8 cellular contexts compared by ENCODE assay signal in the genomic region with DNA sequence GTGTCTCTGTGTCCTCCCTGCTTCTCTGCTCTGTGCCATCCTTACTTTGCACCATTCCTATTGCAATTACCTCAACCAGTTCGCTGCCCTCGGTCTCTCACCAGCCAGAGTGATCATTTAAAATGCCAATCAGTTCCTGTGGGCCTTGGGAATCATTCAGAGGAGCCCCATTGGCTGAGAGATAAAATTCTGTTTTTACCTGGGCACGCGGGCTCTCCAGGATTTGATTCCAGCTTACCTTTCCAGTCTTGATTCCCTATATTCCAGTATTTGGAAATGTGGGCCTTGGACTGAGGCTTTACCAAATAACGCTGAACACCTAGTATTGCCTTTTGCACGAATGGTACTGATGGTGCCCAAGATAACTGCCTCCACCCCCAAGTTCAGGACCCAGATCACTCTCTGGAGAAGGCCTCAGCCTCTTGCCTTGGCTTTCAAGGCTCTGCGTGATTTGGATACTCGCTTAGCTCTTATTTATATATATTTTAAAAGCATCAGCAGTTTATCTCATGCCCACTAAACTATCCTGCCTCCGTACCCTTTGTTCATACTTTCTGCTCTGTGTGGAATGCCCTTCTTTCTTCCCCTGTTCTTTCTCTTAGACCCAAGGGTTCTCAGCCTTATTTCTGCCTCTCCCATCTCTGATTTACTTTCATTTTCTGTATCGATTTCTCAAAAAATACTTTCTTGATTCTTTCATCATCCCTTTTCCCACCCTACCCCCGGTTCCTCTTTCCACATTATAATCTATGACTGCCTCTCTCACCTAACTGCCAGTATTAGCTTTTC. TPM values are rescaled to one million over a fixed set of nuclear protein-coding genes. Genes with fewer than 3 reads are reported as not detected.
DNase-seq lines count a peak whose midpoint lies in the region; TF ChIP-seq lines count a peak whose summit lies in the region.

No MANE protein-coding gene starts in this region.

- BruUV-seq in Caco-2 (replicated peaks; lab: Mats Ljungman, UMichigan): no TSS peak

- peaks cover 33% of the 10 kb centered on the region for H3K36me3 Mint-ChIP-seq in Caco-2 (ENCODE audit: insufficient read depth, unreplicated experiment)
- peaks cover 40% of the 10 kb centered on the region for H3K36me3 Mint-ChIP-seq in activated naive CD4-positive, alpha-beta T cell treated with anti-CD3 and anti-CD28 coated beads, Interleukin-2, amount 10 ng/mL, durations not matched to agents 7 days and 5 days

- H3K4me3 Mint-ChIP-seq in Caco-2 (ENCODE audit: unreplicated experiment): peak overlapping the region; percentile 91
- peak overlapping the region; percentile 94 for H3K4me3 Mint-ChIP-seq in activated naive CD4-positive, alpha-beta T cell treated with anti-CD3 and anti-CD28 coated beads, Interleukin-2, amount 10 ng/mL, durations not matched to agents 7 days and 5 days

- H3K27me3 ChIP-seq in Caco-2 (replicated peaks; ENCODE audit: control insufficient read depth, insufficient read depth, low read length): no peaks in the 10 kb centered on the region
- H3K27me3 ChIP-seq in Karpas-422 (ENCODE audit: low read length): no peaks in the 10 kb centered on the region
- H3K27me3 ChIP-seq in smooth muscle cell (ENCODE audit: low read depth): no peaks in the 10 kb centered on the region

- H3K9me2 ChIP-seq in Karpas-422 (replicated peaks; ENCODE audit: insufficient read depth, low read length): no peaks in the 10 kb centered on the region

- peaks cover 30% of the 10 kb centered on the region for H3K79me2 ChIP-seq in Karpas-422 (ENCODE audit: low read length)
- H3K79me2 ChIP-seq in smooth muscle cell (ENCODE audit: low read depth): peaks cover 27% of the 10 kb centered on the region

- H3K4me1 ChIP-seq in Caco-2: no peaks in the 10 kb centered on the region
- H3K4me1 ChIP-seq in Karpas-422 (ENCODE audit: low read length): peaks cover 17% of the 10 kb centered on the region
- H3K4me1 ChIP-seq in smooth muscle cell (ENCODE audit: low read depth): peaks cover 9% of the 10 kb centered on the region

- H3F3A ChIP-seq in smooth muscle cell (ENCODE audit: low read depth): no peaks in the 10 kb centered on the region

- H3K27ac ChIP-seq in Karpas-422 (ENCODE audit: low read length) (peak overlapping the region; percentile 35; the same call in 1 of the 2 replicates), smooth muscle cell (ENCODE audit: low read depth) (peak overlapping the region; percentile 95)

- peaks cover 10% of the 10 kb centered on the region; the same call in 1 of the 2 replicates for H4K20me1 ChIP-seq in Karpas-422 (ENCODE audit: insufficient read depth, low read depth, low read length)
- peaks cover 15% of the 10 kb centered on the region for H4K20me1 ChIP-seq in smooth muscle cell (ENCODE audit: low read depth)

- H3K4me1 Mint-ChIP-seq in Caco-2 (ENCODE audit: low read depth, unreplicated experiment): peaks cover 14% of the 10 kb centered on the region
- H3K4me1 Mint-ChIP-seq in activated naive CD4-positive, alpha-beta T cell treated with anti-CD3 and anti-CD28 coated beads, Interleukin-2, amount 10 ng/mL, durations not matched to agents 7 days and 5 days: peaks cover 41% of the 10 kb centered on the region

- H3K9me3 Mint-ChIP-seq in Caco-2 (ENCODE audit: unreplicated experiment): no peaks in the 10 kb centered on the region
- no peaks in the 10 kb centered on the region for H3K9me3 Mint-ChIP-seq in activated naive CD4-positive, alpha-beta T cell treated with anti-CD3 and anti-CD28 coated beads, Interleukin-2, amount 10 ng/mL, durations not matched to agents 7 days and 5 days

- no peaks in the 10 kb centered on the region for H3K9me3 ChIP-seq in Caco-2
- no peaks in the 10 kb centered on the region for H3K9me3 ChIP-seq in Karpas-422 (ENCODE audit: low read length)
- no peaks in the 10 kb centered on the region for H3K9me3 ChIP-seq in smooth muscle cell (replicated peaks; ENCODE audit: low read depth)

- intact Hi-C loops in Caco-2 (cut with micrococcal nuclease; ENCODE audit: unreplicated experiment): loop anchor here (1.0 kb wide), 2 partner anchors 24 to 34 kb away; partner anchors contain the start of genes CHRNA5 and HYKK

- H3K27me3 Mint-ChIP-seq in Caco-2 (ENCODE audit: insufficient read depth, unreplicated experiment): no peaks in the 10 kb centered on the region
- H3K27me3 Mint-ChIP-seq in activated naive CD4-positive, alpha-beta T cell treated with anti-CD3 and anti-CD28 coated beads, Interleukin-2, amount 10 ng/mL, durations not matched to agents 7 days and 5 days: peaks cover 8% of the 10 kb centered on the region

- H3K4me3 ChIP-seq in Caco-2 (ENCODE audit: low read depth, low read length): peak overlapping the region; percentile 75
- H3K4me3 ChIP-seq in Karpas-422 (ENCODE audit: low read length): peak overlapping the region; percentile 86
- H3K4me3 ChIP-seq in smooth muscle cell: peak overlapping the region; percentile 90

- CTCF ChIA-PET in Caco-2 (lab: Charles Lee): interaction anchor here (0.6 to 1.4 kb wide), 2 partner anchors 24 to 33 kb away, joined by 3 to 4 read pairs; partner anchors contain the start of genes CHRNA5 and HYKK
- CTCF ChIA-PET in activated naive CD4-positive, alpha-beta T cell treated with anti-CD3 and anti-CD28 coated beads, Interleukin-2, amount 10 ng/mL, durations not matched to agents 7 days and 5 days (lab: Charles Lee): interaction anchor here (0.7 kb wide), 1 partner anchor 9 kb away, joined by 3 read pairs; no protein-coding TSS in a partner anchor

- H3K27ac Mint-ChIP-seq in Caco-2 (ENCODE audit: unreplicated experiment): peak overlapping the region; percentile 96
- peak overlapping the region; percentile 97 for H3K27ac Mint-ChIP-seq in activated naive CD4-positive, alpha-beta T cell treated with anti-CD3 and anti-CD28 coated beads, Interleukin-2, amount 10 ng/mL, durations not matched to agents 7 days and 5 days

- H3K4me2 ChIP-seq in Karpas-422 (ENCODE audit: low read depth, low read length, poor library complexity, severe bottlenecking) (peak overlapping the region; percentile 85), smooth muscle cell (peak overlapping the region; percentile 97)

- DNase-seq in Caco-2 (no peak), Karpas-422 (peak; percentile 52), hepatic stellate cell (ENCODE audit: low spot score) (peak; percentile 9), smooth muscle cell (lab: John Stamatoyannopoulos, UW; ENCODE audit: unreplicated experiment) (no peak), NCI-H2107 (lab: John Stamatoyannopoulos, UW) (no peak), ecto neural progenitor cell (ENCODE audit: low spot score) (no peak)
- DNase-seq in activated naive CD4-positive, alpha-beta T cell treated with anti-CD3 and anti-CD28 coated beads, Interleukin-2, amount 10 ng/mL, durations not matched to agents 7 days and 5 days: peak; percentile 33
- no peak for DNase-seq in stimulated activated naive CD4-positive, alpha-beta T cell (lab: John Stamatoyannopoulos, UW)

- 14% methylated on average over 11 of the region's 11 CpGs for WGBS in smooth muscle cell (ENCODE audit: low lambda C conversion rate)

- TF ChIP-seq CTCF in Caco-2 (IDR thresholded peaks at IDR 0.05; ENCODE audit: insufficient read depth in 1 of 2, low read depth in 1 of 2, low read length in 1 of 2, severe bottlenecking in 1 of 2, unreplicated experiment in 1 of 2): no peak
- TF ChIP-seq CTCF in smooth muscle cell (IDR thresholded peaks at IDR 0.05; ENCODE audit: borderline replicate concordance, insufficient read depth, poor library complexity, severe bottlenecking): no peak

- H2AFZ ChIP-seq in Karpas-422 (ENCODE audit: low read length) (no peak overlapping the region), smooth muscle cell (ENCODE audit: low read depth) (peak overlapping the region; percentile 94)

- H3K36me3 ChIP-seq in Caco-2 (ENCODE audit: control insufficient read depth, insufficient read depth, low read length) (peaks cover 3% of the 10 kb centered on the region), Karpas-422 (ENCODE audit: insufficient read depth, low read length) (peaks cover 39% of the 10 kb centered on the region), smooth muscle cell (ENCODE audit: low read depth) (peaks cover 25% of the 10 kb centered on the region)

- POLR2A ChIA-PET in Caco-2 (lab: Charles Lee): interaction anchor here (1.1 kb wide), 1 partner anchor 11 kb away, joined by 3 read pairs; no protein-coding TSS in a partner anchor

- peak overlapping the region; percentile 83 for H3K9ac ChIP-seq in Karpas-422 (ENCODE audit: low read length)
- H3K9ac ChIP-seq in smooth muscle cell (ENCODE audit: low read depth): peak overlapping the region; percentile 98

RNA-seq across cellular contexts. Expression of gene PSMA4, which starts 0.9 kb away (rescaled TPM):
- total RNA-seq in Caco-2 (2022): 276 and 285 TPM in 2 replicates
- total RNA-seq in Karpas-422 (2014; rRNA removed; shearing (Covaris generic); ENCODE audit: low replicate concordance): 137 and 197 TPM in 2 replicates
- total RNA-seq in smooth muscle cell: 198 and 218 TPM in 2 replicates
- 231 and 245 TPM in 2 replicates for polyA plus RNA-seq in smooth muscle cell

RNA-seq across cellular contexts. Expression of gene CHRNA5, which starts 24.2 kb away (rescaled TPM):
- total RNA-seq in Caco-2 (2022): 12.0 and 12.9 TPM in 2 replicates
- total RNA-seq in Karpas-422 (2014; rRNA removed; shearing (Covaris generic); ENCODE audit: low replicate concordance): 0.11 TPM in 1 of 2 replicates, not detected in the other
- 0.85 and 3.7 TPM in 2 replicates for total RNA-seq in smooth muscle cell
- 0.85 and 2.4 TPM in 2 replicates for polyA plus RNA-seq in smooth muscle cell

RNA-seq across cellular contexts. Expression of gene HYKK, which starts 33.8 kb away (rescaled TPM):
- total RNA-seq in Caco-2 (2022) (6.5 and 6.8 TPM in 2 replicates), smooth muscle cell (0.54 and 1.7 TPM in 2 replicates)
- 0.47 and 1.2 TPM in 2 replicates for total RNA-seq in Karpas-422 (2014; rRNA removed; shearing (Covaris generic); ENCODE audit: low replicate concordance)
- polyA plus RNA-seq in smooth muscle cell: 2.1 and 2.4 TPM in 2 replicates

Comparison
In these comparisons a context has a peak if more than half of its experiments do, and no peak if none do; other contexts are left out.
1. DNase-seq: peak in Karpas-422 (single experiment), activated naive CD4-positive, alpha-beta T cell treated with anti-CD3 and anti-CD28 coated beads, Interleukin-2, amount 10 ng/mL, durations not matched to agents 7 days and 5 days (single experiment) and hepatic stellate cell (single experiment); none in Caco-2 (0 of 2), smooth muscle cell (single experiment), NCI-H2107 (single experiment), ecto neural progenitor cell (single experiment) and stimulated activated naive CD4-positive, alpha-beta T cell (0 of 6).
2. Peak in every context shown above with its lines, with median percentiles within 50 percentile points of each other: H3K4me3 ChIP-seq.